ENCODE assay signal across 25 cellular contexts in the genomic region with DNA sequence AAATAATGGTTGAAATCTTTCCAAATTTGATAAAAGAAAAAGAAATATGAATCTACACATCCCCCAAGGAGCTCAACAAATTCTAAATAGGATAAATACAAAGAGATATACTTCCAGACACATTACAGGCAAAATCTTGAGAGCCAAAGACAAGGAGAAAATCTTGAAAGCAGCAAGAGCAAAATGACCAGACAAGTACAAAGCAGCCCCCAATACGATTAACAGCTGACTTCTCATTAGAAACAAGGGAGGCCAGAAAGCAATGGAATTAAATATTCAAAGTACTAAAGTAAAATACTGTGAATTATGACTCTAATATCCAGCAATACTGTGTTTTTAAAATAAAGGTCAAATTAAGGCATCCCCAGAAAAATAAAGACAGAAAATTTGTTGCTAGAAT.
"Had no signal": no experiment of that assay in that cellular context is flagged by ENCODE, and none has a peak within 500 bp of the region (broad histone marks: within the 10 kb centered on the region; RNA-seq: fewer than 3 reads in every experiment).

No MANE protein-coding gene starts in this region.

- H3K4me1 ChIP-seq: breast epithelium, parathyroid adenoma had no signal

- H3K27ac Mint-ChIP-seq: activated CD8-positive, alpha-beta T cell treated with anti-CD3 and anti-CD28 coated beads, Interleukin-2, amount 10 ng/mL, durations not matched to agents 7 days and 5 days; activated naive CD4-positive, alpha-beta T cell treated with anti-CD3 and anti-CD28 coated beads, Interleukin-2, amount 50 U/mL, for 72 hours; activated T-cell treated with anti-CD3 and anti-CD28 coated beads, Interleukin-2, amount 50 U/mL, for 24 hours; activated T-helper 17 cell treated with anti-CD3 and anti-CD28 coated beads, Interleukin-2, amount 50 U/mL, for 72 hours; nephron progenitor cell; stimulated activated naive CD8-positive, alpha-beta T cell treated with anti-CD3 and anti-CD28 coated beads, Interleukin-15, Interleukin-2, amounts not matched to agents 100 ng/mL and 50 ng/mL, for 24 hours; T-helper 1 cell treated with Interleukin-12 subunit alpha and Interleukin-12 subunit beta and Interleukin-4 antibody, amounts not matched to agents 30 μg/mL and 1 μg/mL, for 36 hours had no signal

- H3K27ac ChIP-seq: adrenal gland, breast epithelium, dorsolateral prefrontal cortex, esophagus squamous epithelium, gastrocnemius medialis, parathyroid adenoma, tibial artery had no signal

- H3K9me3 ChIP-seq: adrenal gland, gastrocnemius medialis, tibial artery had no signal

- DNase-seq: activated CD4-positive, alpha-beta T cell treated with anti-CD3 and anti-CD28 coated beads, Interleukin-2, amount 50 U/mL, for 1 hour; activated CD8-positive, alpha-beta T cell treated with anti-CD3 and anti-CD28 coated beads, Interleukin-2, amount 10 ng/mL, durations not matched to agents 7 days and 5 days; activated T-cell treated with anti-CD3 and anti-CD28 coated beads, Interleukin-2, amount 50 U/mL, for 24 hours; adrenal gland; dorsolateral prefrontal cortex; effector memory CD8-positive, alpha-beta T cell; esophagus squamous epithelium; gastrocnemius medialis; hypothalamus; mesenchymal stem cell; nephron progenitor cell; nucleus accumbens; right cardiac atrium; stimulated activated CD4-positive, alpha-beta T cell treated with anti-CD3 and anti-CD28 coated beads, Interleukin-1b, Interleukin-23, amount 100 ng/mL, for 48 hours; substantia nigra; T1000; tibial artery had no signal

- H3K27me3 Mint-ChIP-seq: activated T-cell treated with anti-CD3 and anti-CD28 coated beads, Interleukin-2, amount 50 U/mL, for 24 hours; activated T-helper 17 cell treated with anti-CD3 and anti-CD28 coated beads, Interleukin-2, amount 50 U/mL, for 72 hours; central memory CD8-positive, alpha-beta T cell; effector memory CD8-positive, alpha-beta T cell; stimulated activated naive CD8-positive, alpha-beta T cell treated with anti-CD3 and anti-CD28 coated beads, Interleukin-15, Interleukin-2, amounts not matched to agents 100 ng/mL and 50 ng/mL, for 24 hours had no signal

- H3K4me3 ChIP-seq: adrenal gland, breast epithelium, dorsolateral prefrontal cortex, esophagus squamous epithelium, tibial artery had no signal

- H3K4me3 Mint-ChIP-seq: activated CD8-positive, alpha-beta T cell treated with anti-CD3 and anti-CD28 coated beads, Interleukin-2, amount 10 ng/mL, durations not matched to agents 7 days and 5 days; activated T-cell treated with anti-CD3 and anti-CD28 coated beads, Interleukin-2, amount 50 U/mL, for 24 hours; activated T-helper 17 cell treated with anti-CD3 and anti-CD28 coated beads, Interleukin-2, amount 50 U/mL, for 72 hours; central memory CD8-positive, alpha-beta T cell; effector memory CD8-positive, alpha-beta T cell; nephron progenitor cell; stimulated activated naive CD8-positive, alpha-beta T cell treated with anti-CD3 and anti-CD28 coated beads, Interleukin-15, Interleukin-2, amounts not matched to agents 100 ng/mL and 50 ng/mL, for 24 hours; T-helper 1 cell treated with Interleukin-12 subunit alpha and Interleukin-12 subunit beta and Interleukin-4 antibody, amounts not matched to agents 30 μg/mL and 1 μg/mL, for 36 hours had no signal

- ATAC-seq: activated CD4-positive, CD25-positive, alpha-beta regulatory T cell treated with anti-CD3 and anti-CD28 coated beads, Interleukin-2, amount 50 U/mL, for 24 hours; activated CD8-positive, alpha-beta T cell treated with anti-CD3 and anti-CD28 coated beads, Interleukin-2, amount 10 ng/mL, durations not matched to agents 7 days and 5 days; activated naive CD4-positive, alpha-beta T cell treated with anti-CD3 and anti-CD28 coated beads, Interleukin-2, amount 50 U/mL, for 72 hours; activated T-helper 17 cell treated with anti-CD3 and anti-CD28 coated beads, Interleukin-2, amount 50 U/mL, for 72 hours; effector memory CD8-positive, alpha-beta T cell; gastrocnemius medialis; right cardiac atrium had no signal

- H3K9me3 Mint-ChIP-seq: central memory CD8-positive, alpha-beta T cell; effector memory CD8-positive, alpha-beta T cell had no signal

- H3K36me3 ChIP-seq: adrenal gland, breast epithelium, gastrocnemius medialis, tibial artery had no signal

- H3K27me3 ChIP-seq: adrenal gland, breast epithelium, dorsolateral prefrontal cortex, esophagus squamous epithelium, gastrocnemius medialis, tibial artery had no signal
